Comparison of ENCODE assay signal across 22 cellular contexts in genomic region chr2:25805987-25806386, GRCh38.
A peak's percentile ranks its signal among the peaks of the same experiment; 100 is the strongest.
DNase-seq lines count a peak whose midpoint lies in the region; ATAC-seq, FAIRE-seq and TF ChIP-seq lines count a peak whose summit lies in the region.
"Had no signal": no experiment of that assay in that cellular context is flagged by ENCODE, and none has a peak within 500 bp of the region (broad histone marks: within the 10 kb centered on the region; RNA-seq: fewer than 3 reads in every experiment).

No MANE protein-coding gene starts in this region.

- peak; percentile 22 for DNase-seq in activated CD4-positive, alpha-beta T cell treated with anti-CD3 and anti-CD28 coated beads, Interleukin-2, amount 10 ng/mL, durations not matched to agents 24 days and 14 days
- no peak for DNase-seq in activated CD4-positive, alpha-beta T cell treated with anti-CD3 and anti-CD28 coated beads for 48 hours
- no peak for DNase-seq in GM12891 (ENCODE audit: insufficient read length, low spot score)
- DNase-seq in activated T-helper 1 cell treated with anti-CD3 and anti-CD28 coated beads, Interleukin-12 subunit alpha, Interleukin-12 subunit beta, Interleukin-2, Interleukin-4 antibody, amounts not matched to agents 30 ng/mL and 10 ng/mL and 1 ng/mL, durations not matched to agents 14 hours and 24 hours and 36 hours (ENCODE audit: low spot score), result no peak
- no peak for DNase-seq in central memory CD8-positive, alpha-beta T cell (ENCODE audit: low spot score in 2 of 2)
- DNase-seq in NCI-H524 (lab: John Stamatoyannopoulos, UW), result no peak
- no peak for DNase-seq in hippocampal formation (lab: John Stamatoyannopoulos, UW)
- DNase-seq: CD8-positive, alpha-beta T cell; DND-41; H7; Kasumi-1; NCI-H1092 treated with DMSO at 0.1 percent for 48 hours; NCI-H146; NCI-H2029; NCI-H2227 treated with DMSO at 0.1 percent for 48 hours; NCI-H510A; NCI-H774; NK-92 treated with Interleukin-12 subunit alpha and Interleukin-12 subunit beta, amount 100 ng/mL, for 24 hours; PC-3; RPMI8226; SHP77 had no signal

- no peak overlapping the region for H3K4me3 Mint-ChIP-seq in activated CD4-positive, alpha-beta T cell treated with anti-CD3 and anti-CD28 coated beads, Interleukin-2, amount 10 ng/mL, durations not matched to agents 24 days and 14 days
- H3K4me3 Mint-ChIP-seq in activated T-helper 1 cell treated with anti-CD3 and anti-CD28 coated beads, Interleukin-12 subunit alpha, Interleukin-12 subunit beta, Interleukin-2, Interleukin-4 antibody, amounts not matched to agents 30 ng/mL and 10 ng/mL and 1 ng/mL, durations not matched to agents 14 hours and 24 hours and 36 hours, result peak overlapping the region; percentile 12
- no peak overlapping the region for H3K4me3 Mint-ChIP-seq in central memory CD8-positive, alpha-beta T cell
- H3K4me3 Mint-ChIP-seq: CD8-positive, alpha-beta T cell had no signal

- H3K4me1 Mint-ChIP-seq in activated CD4-positive, alpha-beta T cell treated with anti-CD3 and anti-CD28 coated beads, Interleukin-2, amount 10 ng/mL, durations not matched to agents 24 days and 14 days, result peaks cover 57% of the 10 kb centered on the region
- H3K4me1 Mint-ChIP-seq in activated T-helper 1 cell treated with anti-CD3 and anti-CD28 coated beads, Interleukin-12 subunit alpha, Interleukin-12 subunit beta, Interleukin-2, Interleukin-4 antibody, amounts not matched to agents 30 ng/mL and 10 ng/mL and 1 ng/mL, durations not matched to agents 14 hours and 24 hours and 36 hours (ENCODE audit: low read depth), result peaks cover 73% of the 10 kb centered on the region
- peaks cover 12% of the 10 kb centered on the region for H3K4me1 Mint-ChIP-seq in central memory CD8-positive, alpha-beta T cell

- peak overlapping the region; percentile 18 for H3K27ac Mint-ChIP-seq in activated CD4-positive, alpha-beta T cell treated with anti-CD3 and anti-CD28 coated beads, Interleukin-2, amount 10 ng/mL, durations not matched to agents 24 days and 14 days
- peak overlapping the region; percentile 49 for H3K27ac Mint-ChIP-seq in activated T-helper 1 cell treated with anti-CD3 and anti-CD28 coated beads, Interleukin-12 subunit alpha, Interleukin-12 subunit beta, Interleukin-2, Interleukin-4 antibody, amounts not matched to agents 30 ng/mL and 10 ng/mL and 1 ng/mL, durations not matched to agents 14 hours and 24 hours and 36 hours
- peak overlapping the region; percentile 58 for H3K27ac Mint-ChIP-seq in central memory CD8-positive, alpha-beta T cell (ENCODE audit: low read depth)

- H3K36me3 Mint-ChIP-seq in activated CD4-positive, alpha-beta T cell treated with anti-CD3 and anti-CD28 coated beads, Interleukin-2, amount 10 ng/mL, durations not matched to agents 24 days and 14 days (ENCODE audit: low read depth), result peaks cover 44% of the 10 kb centered on the region
- H3K36me3 Mint-ChIP-seq in activated T-helper 1 cell treated with anti-CD3 and anti-CD28 coated beads, Interleukin-12 subunit alpha, Interleukin-12 subunit beta, Interleukin-2, Interleukin-4 antibody, amounts not matched to agents 30 ng/mL and 10 ng/mL and 1 ng/mL, durations not matched to agents 14 hours and 24 hours and 36 hours (ENCODE audit: low read depth), result peaks cover 31% of the 10 kb centered on the region
- peaks cover 22% of the 10 kb centered on the region for H3K36me3 Mint-ChIP-seq in central memory CD8-positive, alpha-beta T cell (ENCODE audit: insufficient read depth)

- H3K27me3 Mint-ChIP-seq in activated CD4-positive, alpha-beta T cell treated with anti-CD3 and anti-CD28 coated beads, Interleukin-2, amount 10 ng/mL, durations not matched to agents 24 days and 14 days, result no peaks in the 10 kb centered on the region
- H3K27me3 Mint-ChIP-seq in activated T-helper 1 cell treated with anti-CD3 and anti-CD28 coated beads, Interleukin-12 subunit alpha, Interleukin-12 subunit beta, Interleukin-2, Interleukin-4 antibody, amounts not matched to agents 30 ng/mL and 10 ng/mL and 1 ng/mL, durations not matched to agents 14 hours and 24 hours and 36 hours (ENCODE audit: insufficient read depth), result no peaks in the 10 kb centered on the region
- H3K27me3 Mint-ChIP-seq in central memory CD8-positive, alpha-beta T cell, result no peaks in the 10 kb centered on the region

- H3K9me3 Mint-ChIP-seq in activated CD4-positive, alpha-beta T cell treated with anti-CD3 and anti-CD28 coated beads, Interleukin-2, amount 10 ng/mL, durations not matched to agents 24 days and 14 days, result no peaks in the 10 kb centered on the region
- no peaks in the 10 kb centered on the region for H3K9me3 Mint-ChIP-seq in activated T-helper 1 cell treated with anti-CD3 and anti-CD28 coated beads, Interleukin-12 subunit alpha, Interleukin-12 subunit beta, Interleukin-2, Interleukin-4 antibody, amounts not matched to agents 30 ng/mL and 10 ng/mL and 1 ng/mL, durations not matched to agents 14 hours and 24 hours and 36 hours
- H3K9me3 Mint-ChIP-seq in central memory CD8-positive, alpha-beta T cell, result no peaks in the 10 kb centered on the region
- H3K9me3 Mint-ChIP-seq: CD8-positive, alpha-beta T cell had no signal

- FAIRE-seq in GM12891 (lab: Jason Lieb, UNC), result no peak
- FAIRE-seq: GM12892 had no signal

- intact Hi-C loops in activated CD4-positive, alpha-beta T cell treated with anti-CD3 and anti-CD28 coated beads, Interleukin-2, amount 10 ng/mL, durations not matched to agents 24 days and 14 days (cut with micrococcal nuclease), result no loop called here
- intact Hi-C loops in activated T-helper 1 cell treated with anti-CD3 and anti-CD28 coated beads, Interleukin-12 subunit alpha, Interleukin-12 subunit beta, Interleukin-2, Interleukin-4 antibody, amounts not matched to agents 30 ng/mL and 10 ng/mL and 1 ng/mL, durations not matched to agents 14 hours and 24 hours and 36 hours (cut with micrococcal nuclease), result loop anchor here (1.0 kb wide), 1 partner anchor 11 kb away; no protein-coding TSS in a partner anchor

- TF ChIP-seq POLR2A in GM12891 (IDR thresholded peaks at IDR 0.05; ENCODE audit: low read depth, low read length), result no peak

- ATAC-seq in central memory CD8-positive, alpha-beta T cell (replicated peaks; ENCODE audit: extremely low read depth, poor library complexity, severe bottlenecking), result no peak
- ATAC-seq: CD8-positive, alpha-beta T cell; PC-3 had no signal

TF ChIP-seq in GM12891, 5 proteins besides CTCF, POLR2A, EP300 and RAD21:
- peak; percentile 71 for TF ChIP-seq SPI1 (IDR thresholded peaks at IDR 0.05; ENCODE audit: low read depth, low read length)
- no peak for TF ChIP-seq POLR2AphosphoS5 (IDR thresholded peaks at IDR 0.05; ENCODE audit: low read depth, low read length)
- TF ChIP-seq TAF1 (IDR thresholded peaks at IDR 0.05; ENCODE audit: low read depth, low read length), result no peak
- TF ChIP-seq POU2F2 (IDR thresholded peaks at IDR 0.05; ENCODE audit: low read depth, low read length), result no peak
TF ChIP-seq in GM12891: peak in this region for 1.
